Comparison of ENCODE assay signal across 1 cellular context in the genomic region with DNA sequence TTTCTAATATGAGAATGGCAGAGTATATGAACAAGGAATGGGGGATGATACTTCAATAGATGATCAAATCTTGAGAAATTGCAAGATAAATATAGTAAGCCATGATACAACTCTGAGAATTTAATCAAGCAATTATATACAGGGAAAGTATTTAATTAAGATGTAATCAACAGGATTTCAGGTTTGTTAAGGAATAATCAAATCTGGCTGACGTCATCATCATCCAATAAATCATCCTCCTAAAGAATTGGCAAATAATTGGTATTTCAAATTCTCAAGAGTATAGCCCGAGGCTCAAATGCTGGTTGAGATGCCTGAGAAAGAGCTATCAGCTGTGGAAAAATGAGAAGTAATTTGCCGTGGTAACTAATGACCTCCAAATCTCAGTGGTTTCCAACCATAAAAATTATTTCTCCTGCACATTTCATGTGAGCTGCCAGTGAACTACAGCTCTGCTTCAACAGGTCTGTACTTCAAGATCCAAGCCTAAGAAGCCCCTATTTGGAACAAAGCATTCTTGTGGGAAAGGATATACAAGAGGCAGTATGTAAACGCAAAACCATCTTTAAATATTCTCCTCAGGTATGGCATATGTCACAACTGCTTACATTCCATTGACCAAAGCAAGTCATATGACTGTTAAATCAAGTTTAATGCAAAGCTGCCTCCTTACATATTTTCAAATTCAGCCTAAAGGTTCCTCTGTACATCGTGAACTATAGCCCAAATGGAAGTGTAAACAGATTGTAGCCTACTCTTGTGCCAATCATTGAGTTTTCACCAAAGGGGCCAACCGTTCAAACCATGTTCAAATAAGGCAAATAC.
TF ChIP-seq lines count a peak whose summit lies in the region.

No MANE protein-coding gene starts in this region.

TF ChIP-seq in HCT116, 20 proteins besides CTCF, POLR2A, EP300 and RAD21 (continued from another document):
- TF ChIP-seq, protein P1, sequence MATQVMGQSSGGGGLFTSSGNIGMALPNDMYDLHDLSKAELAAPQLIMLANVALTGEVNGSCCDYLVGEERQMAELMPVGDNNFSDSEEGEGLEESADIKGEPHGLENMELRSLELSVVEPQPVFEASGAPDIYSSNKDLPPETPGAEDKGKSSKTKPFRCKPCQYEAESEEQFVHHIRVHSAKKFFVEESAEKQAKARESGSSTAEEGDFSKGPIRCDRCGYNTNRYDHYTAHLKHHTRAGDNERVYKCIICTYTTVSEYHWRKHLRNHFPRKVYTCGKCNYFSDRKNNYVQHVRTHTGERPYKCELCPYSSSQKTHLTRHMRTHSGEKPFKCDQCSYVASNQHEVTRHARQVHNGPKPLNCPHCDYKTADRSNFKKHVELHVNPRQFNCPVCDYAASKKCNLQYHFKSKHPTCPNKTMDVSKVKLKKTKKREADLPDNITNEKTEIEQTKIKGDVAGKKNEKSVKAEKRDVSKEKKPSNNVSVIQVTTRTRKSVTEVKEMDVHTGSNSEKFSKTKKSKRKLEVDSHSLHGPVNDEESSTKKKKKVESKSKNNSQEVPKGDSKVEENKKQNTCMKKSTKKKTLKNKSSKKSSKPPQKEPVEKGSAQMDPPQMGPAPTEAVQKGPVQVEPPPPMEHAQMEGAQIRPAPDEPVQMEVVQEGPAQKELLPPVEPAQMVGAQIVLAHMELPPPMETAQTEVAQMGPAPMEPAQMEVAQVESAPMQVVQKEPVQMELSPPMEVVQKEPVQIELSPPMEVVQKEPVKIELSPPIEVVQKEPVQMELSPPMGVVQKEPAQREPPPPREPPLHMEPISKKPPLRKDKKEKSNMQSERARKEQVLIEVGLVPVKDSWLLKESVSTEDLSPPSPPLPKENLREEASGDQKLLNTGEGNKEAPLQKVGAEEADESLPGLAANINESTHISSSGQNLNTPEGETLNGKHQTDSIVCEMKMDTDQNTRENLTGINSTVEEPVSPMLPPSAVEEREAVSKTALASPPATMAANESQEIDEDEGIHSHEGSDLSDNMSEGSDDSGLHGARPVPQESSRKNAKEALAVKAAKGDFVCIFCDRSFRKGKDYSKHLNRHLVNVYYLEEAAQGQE (IDR thresholded peaks at IDR 0.05; ENCODE audit: low read depth) = no peak
- TF ChIP-seq EZH2 (IDR thresholded peaks at IDR 0.05) = no peak
- TF ChIP-seq, protein P2, sequence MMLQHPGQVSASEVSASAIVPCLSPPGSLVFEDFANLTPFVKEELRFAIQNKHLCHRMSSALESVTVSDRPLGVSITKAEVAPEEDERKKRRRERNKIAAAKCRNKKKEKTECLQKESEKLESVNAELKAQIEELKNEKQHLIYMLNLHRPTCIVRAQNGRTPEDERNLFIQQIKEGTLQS (IDR thresholded peaks at IDR 0.05) = no peak
